22 cellular contexts compared by ENCODE assay signal in genomic region chr10:1395025-1395981, GRCh38.
DNase-seq lines count a peak whose midpoint lies in the region; ATAC-seq, FAIRE-seq and TF ChIP-seq lines count a peak whose summit lies in the region.
"Had no signal": no experiment of that assay in that cellular context is flagged by ENCODE, and none has a peak within 500 bp of the region (broad histone marks: within the 10 kb centered on the region; RNA-seq: fewer than 3 reads in every experiment).

No MANE protein-coding gene starts in this region.

- no peaks in the 10 kb centered on the region for H3K9me2 ChIP-seq in SK-N-SH

- H3K79me2 ChIP-seq in SK-N-SH (ENCODE audit: insufficient read depth), result no peaks in the 10 kb centered on the region

- TF ChIP-seq EP300 in SK-N-SH (IDR thresholded peaks at IDR 0.05; ENCODE audit: borderline replicate concordance in 1 of 2, low read depth in 1 of 2, low read length in 1 of 2), result no peak
- no peak for TF ChIP-seq EP300 in A549 (IDR thresholded peaks at IDR 0.05)

- H3K9me3 Mint-ChIP-seq in stimulated activated effector memory CD8-positive, alpha-beta T cell treated with anti-CD3 and anti-CD28 coated beads, Interleukin-12 subunit alpha, Interleukin-12 subunit beta, amount 100 ng/mL, for 72 hours, result no peaks in the 10 kb centered on the region
- H3K9me3 Mint-ChIP-seq: CD4-positive, alpha-beta memory T cell; IgD-negative memory B cell had no signal

- no peak for TF ChIP-seq RAD21 in SK-N-SH (IDR thresholded peaks at IDR 0.05; ENCODE audit: low read length)
- TF ChIP-seq RAD21 in A549 (conservative IDR thresholded peaks at IDR 0.05 in 1 of 2, IDR thresholded peaks at IDR 0.05 in 1 of 2), result no peak

- no peak overlapping the region for H3K27ac Mint-ChIP-seq in stimulated activated effector memory CD8-positive, alpha-beta T cell treated with anti-CD3 and anti-CD28 coated beads, Interleukin-12 subunit alpha, Interleukin-12 subunit beta, amount 100 ng/mL, for 72 hours
- H3K27ac Mint-ChIP-seq: CD4-positive, alpha-beta memory T cell; IgD-negative memory B cell had no signal

- H4K20me1 ChIP-seq in SK-N-SH (ENCODE audit: insufficient read depth), result no peaks in the 10 kb centered on the region

- TF ChIP-seq CTCF in SK-N-SH (IDR thresholded peaks at IDR 0.05) (no peak), A549 (IDR thresholded peaks at IDR 0.05) (no peak)

- no peak overlapping the region for H3K9ac ChIP-seq in SK-N-SH

- no peak overlapping the region for H3K4me3 ChIP-seq in SK-N-SH (ENCODE audit: low read depth in 2 of 2, low read length in 1 of 2)
- H3K4me3 ChIP-seq in A549, result no peak overlapping the region

- 72% methylated on average over 30 of the region's 34 CpGs for WGBS in SK-N-SH (ENCODE audit: low lambda C conversion rate)
- whole genome bisulfite sequencing in A549 (ENCODE audit: missing lambda C conversion rate), result 66% methylated on average over 28 of the region's 34 CpGs

- no peaks in the 10 kb centered on the region for H3K36me3 ChIP-seq in SK-N-SH (replicated peaks in 1 of 2; ENCODE audit: control insufficient read depth in 1 of 2, insufficient read depth in 2 of 2, low read length in 1 of 2)
- H3K36me3 ChIP-seq: BE2C had no signal

- H3F3A ChIP-seq in SK-N-SH (replicated peaks; ENCODE audit: insufficient read depth), result no peaks in the 10 kb centered on the region

- no peak overlapping the region for H2AFZ ChIP-seq in SK-N-SH (ENCODE audit: low read depth)

- no peak for FAIRE-seq in A549 (lab: Jason Lieb, UNC)
- FAIRE-seq: H54, HTR-8/SVneo had no signal

- H3K27ac ChIP-seq in SK-N-SH (ENCODE audit: low read depth in 2 of 2, low read length in 1 of 2) (no peak overlapping the region; a peak in 1 of 4 replicates), A549 (no peak overlapping the region)
- H3K27ac ChIP-seq: 22Rv1, HL-60 had no signal

- CTCF ChIA-PET in SK-N-SH (lab: Yijun Ruan, JAX), result interaction anchor here (0.7 to 1.1 kb wide), 3 partner anchors 8 to 17 kb away, joined by 3 read pairs; no protein-coding TSS in a partner anchor
- CTCF ChIA-PET in A549 (lab: Yijun Ruan, JAX), result interaction anchor here (1.0 to 1.4 kb wide), 2 partner anchors 23 to 26 kb away, joined by 3 to 4 read pairs; no protein-coding TSS in a partner anchor

- no peak for TF ChIP-seq POLR2A in A549 (IDR thresholded peaks at IDR 0.05; ENCODE audit: low read length)

- no peaks in the 10 kb centered on the region for H3K4me1 Mint-ChIP-seq in stimulated activated effector memory CD8-positive, alpha-beta T cell treated with anti-CD3 and anti-CD28 coated beads, Interleukin-12 subunit alpha, Interleukin-12 subunit beta, amount 100 ng/mL, for 72 hours
- H3K4me1 Mint-ChIP-seq: CD4-positive, alpha-beta memory T cell; IgD-negative memory B cell had no signal

- POLR2A ChIA-PET in SK-N-SH (lab: Yijun Ruan, JAX), result no interaction called here
- POLR2A ChIA-PET in A549 (lab: Yijun Ruan, JAX), result no interaction called here

- no peak overlapping the region for H3K4me2 ChIP-seq in SK-N-SH
- no peak overlapping the region for H3K4me2 ChIP-seq in A549

- H3K27me3 ChIP-seq in SK-N-SH (ENCODE audit: insufficient read depth), result no peaks in the 10 kb centered on the region

- no peak overlapping the region for H3K4me3 Mint-ChIP-seq in stimulated activated effector memory CD8-positive, alpha-beta T cell treated with anti-CD3 and anti-CD28 coated beads, Interleukin-12 subunit alpha, Interleukin-12 subunit beta, amount 100 ng/mL, for 72 hours
- H3K4me3 Mint-ChIP-seq: CD4-positive, alpha-beta memory T cell; IgD-negative memory B cell had no signal

- DNase-seq in SK-N-SH, result peak; percentile 24
- DNase-seq in A549 (ENCODE audit: low read depth in 1 of 2, low spot score in 1 of 2), result no peak
- DNase-seq in islet precursor cell, result peak; percentile 48
- DNase-seq in stimulated activated effector memory CD8-positive, alpha-beta T cell treated with anti-CD3 and anti-CD28 coated beads, Interleukin-12 subunit alpha, Interleukin-12 subunit beta, amount 100 ng/mL, for 72 hours (ENCODE audit: low spot score in 2 of 2), result no peak
- no peak for DNase-seq in NCI-H748 (lab: John Stamatoyannopoulos, UW; ENCODE audit: unreplicated experiment)
- no peak for DNase-seq in SKM-1 (lab: John Stamatoyannopoulos, UW; ENCODE audit: unreplicated experiment)
- no peak for DNase-seq in DMS53 treated with DMSO at 0.1 percent for 48 hours (lab: John Stamatoyannopoulos, UW; ENCODE audit: unreplicated experiment)
- DNase-seq: BE2C; Calu3; CD4-positive, alpha-beta memory T cell; DMS53; NCI-H187; NCI-H226; NCI-H526; NK-92 treated with Interleukin-12 subunit alpha and Interleukin-12 subunit beta, amount 100 ng/mL, for 24 hours; RPMI8226 had no signal

- no peaks in the 10 kb centered on the region for H3K36me3 Mint-ChIP-seq in stimulated activated effector memory CD8-positive, alpha-beta T cell treated with anti-CD3 and anti-CD28 coated beads, Interleukin-12 subunit alpha, Interleukin-12 subunit beta, amount 100 ng/mL, for 72 hours
- H3K36me3 Mint-ChIP-seq: CD4-positive, alpha-beta memory T cell; IgD-negative memory B cell had no signal

- no peaks in the 10 kb centered on the region for H3K9me3 ChIP-seq in SK-N-SH
- no peaks in the 10 kb centered on the region for H3K9me3 ChIP-seq in A549
- H3K9me3 ChIP-seq: BE2C had no signal

- H3K4me1 ChIP-seq in SK-N-SH (ENCODE audit: control insufficient read depth in 1 of 2, insufficient read depth in 2 of 2, low read depth in 1 of 2, low read length in 1 of 2) (peaks cover 0 to 15% of the 10 kb centered on the region in 2 experiments; a peak in 1 of 4 replicates), A549 (no peaks in the 10 kb centered on the region)
- H3K4me1 ChIP-seq: BE2C had no signal

- ATAC-seq in SK-N-SH treated with all-trans-retinoic acid at 6 μM for 48 hours, result no peak
- peak; percentile 25 to 28; a peak in 2 of 6 replicates for ATAC-seq in A549
- peak; percentile 33 for ATAC-seq in stimulated activated effector memory CD8-positive, alpha-beta T cell treated with anti-CD3 and anti-CD28 coated beads, Interleukin-12 subunit alpha, Interleukin-12 subunit beta, amount 100 ng/mL, for 72 hours

TF ChIP-seq in SK-N-SH, 30 proteins besides CTCF, POLR2A, EP300 and RAD21:
- TF ChIP-seq FOXJ3 (CRISPR knock-in tag; IDR thresholded peaks at IDR 0.05), result no peak

TF ChIP-seq in SK-N-SH treated with all-trans-retinoic acid at 6 μM for 48 hours, 23 proteins besides CTCF, POLR2A, EP300 and RAD21 (continues in another document):
- TF ChIP-seq ZFP30 (CRISPR knock-in tag; IDR thresholded peaks at IDR 0.05) (no peak), CSDC2 (CRISPR knock-in tag; IDR thresholded peaks at IDR 0.05) (no peak), BACH2 (CRISPR knock-in tag; IDR thresholded peaks at IDR 0.05; ENCODE audit: borderline replicate concordance) (no peak), TOX (CRISPR knock-in tag; IDR thresholded peaks at IDR 0.05; ENCODE audit: borderline replicate concordance) (no peak), CREB5 (CRISPR knock-in tag; IDR thresholded peaks at IDR 0.05; ENCODE audit: low read depth) (no peak)

TF ChIP-seq in A549, 52 proteins besides CTCF, POLR2A, EP300 and RAD21 (continues in another document):
- no peak for TF ChIP-seq HEYL (CRISPR knock-in tag; IDR thresholded peaks at IDR 0.05)
- TF ChIP-seq, protein P1, sequence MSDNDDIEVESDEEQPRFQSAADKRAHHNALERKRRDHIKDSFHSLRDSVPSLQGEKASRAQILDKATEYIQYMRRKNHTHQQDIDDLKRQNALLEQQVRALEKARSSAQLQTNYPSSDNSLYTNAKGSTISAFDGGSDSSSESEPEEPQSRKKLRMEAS (IDR thresholded peaks at IDR 0.05), result no peak
- TF ChIP-seq E2F6 (IDR thresholded peaks at IDR 0.05; ENCODE audit: borderline replicate concordance, low read depth), result no peak
- TF ChIP-seq REST (IDR thresholded peaks at IDR 0.05), result no peak
- TF ChIP-seq SREBF2 (IDR thresholded peaks at IDR 0.05), result no peak
- TF ChIP-seq TFCP2L1 (CRISPR knock-in tag; IDR thresholded peaks at IDR 0.05), result no peak
- TF ChIP-seq EHF (CRISPR knock-in tag; IDR thresholded peaks at IDR 0.05), result no peak
- TF ChIP-seq RARB (CRISPR knock-in tag; IDR thresholded peaks at IDR 0.05), result no peak
- TF ChIP-seq SMC3 (IDR thresholded peaks at IDR 0.05), result no peak
- TF ChIP-seq GATA3 (IDR thresholded peaks at IDR 0.05; ENCODE audit: borderline replicate concordance), result no peak

Comparison
In these comparisons a context has a peak if more than half of its experiments do, and no peak if none do; other contexts are left out.
1. DNase-seq: peak in SK-N-SH (single experiment) and islet precursor cell (single experiment); none in A549 (0 of 2), stimulated activated effector memory CD8-positive, alpha-beta T cell treated with anti-CD3 and anti-CD28 coated beads, Interleukin-12 subunit alpha, Interleukin-12 subunit beta, amount 100 ng/mL, for 72 hours (0 of 2), NCI-H748 (single experiment), SKM-1 (single experiment) and DMS53 treated with DMSO at 0.1 percent for 48 hours (single experiment).